In the genomic region with DNA sequence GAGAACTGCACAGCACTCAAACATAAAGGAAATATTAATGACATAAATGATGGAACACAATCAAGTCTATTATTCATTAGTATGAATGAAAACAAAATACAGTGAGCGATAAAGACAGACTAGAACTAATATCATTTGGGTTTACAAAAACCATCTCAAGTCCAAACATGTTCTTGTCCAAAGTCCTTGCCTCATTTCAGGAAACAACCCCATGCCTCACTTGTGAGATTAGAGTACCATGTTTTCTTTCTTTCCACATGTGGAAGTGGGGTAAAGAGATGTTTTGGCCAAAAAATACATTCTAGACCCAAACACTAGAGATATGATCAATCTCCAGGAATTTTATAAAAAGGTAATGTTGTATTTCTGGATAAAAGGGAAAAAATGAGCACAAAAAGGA, we compare ENCODE assay signal across 28 cellular contexts.
"Had no signal": no experiment of that assay in that cellular context is flagged by ENCODE, and none has a peak within 500 bp of the region (broad histone marks: within the 10 kb centered on the region; RNA-seq: fewer than 3 reads in every experiment).

No MANE protein-coding gene starts in this region.

- H3K27me3 ChIP-seq: brain microvascular endothelial cell, colonic mucosa, esophagus muscularis mucosa, gastroesophageal sphincter had no signal

- H3K4me3 Mint-ChIP-seq: activated CD4-positive, alpha-beta memory T cell treated with anti-CD3 and anti-CD28 coated beads for 36 hours; activated CD4-positive, alpha-beta T cell treated with anti-CD3 and anti-CD28 coated beads for 36 hours; activated CD4-positive, alpha-beta T cell treated with anti-CD3 and anti-CD28 coated beads, Interleukin-2, amount 10 ng/mL, durations not matched to agents 24 days and 14 days; activated CD8-positive, alpha-beta memory T cell treated with anti-CD3 and anti-CD28 coated beads, Interleukin-2, amount 10 ng/mL, durations not matched to agents 7 days and 5 days; activated CD8-positive, alpha-beta T cell treated with anti-CD3 and anti-CD28 coated beads, Interleukin-2, amount 10 ng/mL, durations not matched to agents 7 days and 5 days; activated naive CD4-positive, alpha-beta T cell treated with anti-CD3 and anti-CD28 coated beads, Interleukin-2, amount 10 ng/mL, durations not matched to agents 7 days and 5 days; activated naive CD8-positive, alpha-beta T cell treated with anti-CD3 and anti-CD28 coated beads, Interleukin-2, amount 10 ng/mL, durations not matched to agents 7 days and 5 days; activated T-cell treated with anti-CD3 and anti-CD28 coated beads, Interleukin-2, amount 50 U/mL, for 24 hours; activated T-cell treated with anti-CD3 and anti-CD28 coated beads, Interleukin-2, amount 50 U/mL, for 72 hours had no signal

- H3K27ac ChIP-seq: brain microvascular endothelial cell, colonic mucosa, esophagus muscularis mucosa, gastroesophageal sphincter had no signal

- H3K4me3 ChIP-seq: colonic mucosa, esophagus muscularis mucosa, gastroesophageal sphincter had no signal

- FAIRE-seq: astrocyte, endometrium, endothelial cell of umbilical vein had no signal

- H3K27me3 Mint-ChIP-seq: activated CD4-positive, alpha-beta memory T cell treated with anti-CD3 and anti-CD28 coated beads for 36 hours; activated CD4-positive, alpha-beta T cell treated with anti-CD3 and anti-CD28 coated beads for 36 hours; activated CD4-positive, alpha-beta T cell treated with anti-CD3 and anti-CD28 coated beads, Interleukin-2, amount 10 ng/mL, durations not matched to agents 24 days and 14 days; activated CD8-positive, alpha-beta memory T cell treated with anti-CD3 and anti-CD28 coated beads, Interleukin-2, amount 10 ng/mL, durations not matched to agents 7 days and 5 days; activated naive CD8-positive, alpha-beta T cell treated with anti-CD3 and anti-CD28 coated beads, Interleukin-2, amount 10 ng/mL, durations not matched to agents 7 days and 5 days; activated T-cell treated with anti-CD3 and anti-CD28 coated beads, Interleukin-2, amount 50 U/mL, for 24 hours had no signal

- H3K4me1 Mint-ChIP-seq: activated CD4-positive, alpha-beta T cell treated with anti-CD3 and anti-CD28 coated beads for 36 hours; activated naive CD4-positive, alpha-beta T cell treated with anti-CD3 and anti-CD28 coated beads, Interleukin-2, amount 10 ng/mL, durations not matched to agents 7 days and 5 days had no signal

- H3K4me1 ChIP-seq: colonic mucosa had no signal

- H3K9me3 ChIP-seq: colonic mucosa, esophagus muscularis mucosa, gastroesophageal sphincter had no signal

- H3K27ac Mint-ChIP-seq: activated CD4-positive, alpha-beta memory T cell treated with anti-CD3 and anti-CD28 coated beads for 36 hours; activated CD4-positive, alpha-beta T cell treated with anti-CD3 and anti-CD28 coated beads for 36 hours; activated CD4-positive, alpha-beta T cell treated with anti-CD3 and anti-CD28 coated beads, Interleukin-2, amount 10 ng/mL, durations not matched to agents 24 days and 14 days; activated CD8-positive, alpha-beta memory T cell treated with anti-CD3 and anti-CD28 coated beads, Interleukin-2, amount 10 ng/mL, durations not matched to agents 7 days and 5 days; activated CD8-positive, alpha-beta T cell treated with anti-CD3 and anti-CD28 coated beads, Interleukin-2, amount 10 ng/mL, durations not matched to agents 7 days and 5 days; activated naive CD4-positive, alpha-beta T cell treated with anti-CD3 and anti-CD28 coated beads, Interleukin-2, amount 10 ng/mL, durations not matched to agents 7 days and 5 days; activated naive CD4-positive, alpha-beta T cell treated with anti-CD3 and anti-CD28 coated beads, Interleukin-2, amount 50 U/mL, for 72 hours; activated naive CD8-positive, alpha-beta T cell treated with anti-CD3 and anti-CD28 coated beads, Interleukin-2, amount 10 ng/mL, durations not matched to agents 7 days and 5 days; activated T-cell treated with anti-CD3 and anti-CD28 coated beads, Interleukin-2, amount 50 U/mL, for 24 hours; activated T-cell treated with anti-CD3 and anti-CD28 coated beads, Interleukin-2, amount 50 U/mL, for 72 hours had no signal

- DNase-seq: activated CD4-positive, alpha-beta memory T cell treated with anti-CD3 and anti-CD28 coated beads for 36 hours; activated CD4-positive, alpha-beta T cell treated with anti-CD3 and anti-CD28 coated beads for 36 hours; activated CD4-positive, alpha-beta T cell treated with anti-CD3 and anti-CD28 coated beads, Interleukin-2, amount 10 ng/mL, durations not matched to agents 24 days and 14 days; activated CD4-positive, CD25-positive, alpha-beta regulatory T cell; activated CD4-positive, CD25-positive, alpha-beta regulatory T cell treated with anti-CD3 and anti-CD28 coated beads, Interleukin-2, amount 50 U/mL, for 72 hours; activated CD8-positive, alpha-beta memory T cell treated with anti-CD3 and anti-CD28 coated beads, Interleukin-2, amount 10 ng/mL, durations not matched to agents 7 days and 5 days; activated CD8-positive, alpha-beta memory T cell treated with anti-CD3 and anti-CD28 coated beads, Interleukin-2, amount 50 U/mL, for 4 hours; activated CD8-positive, alpha-beta T cell treated with anti-CD3 and anti-CD28 coated beads, Interleukin-2, amount 10 ng/mL, durations not matched to agents 7 days and 5 days; activated gamma-delta T cell; activated naive CD4-positive, alpha-beta T cell; activated naive CD4-positive, alpha-beta T cell treated with anti-CD3 and anti-CD28 coated beads, Interleukin-2, amount 10 ng/mL, durations not matched to agents 7 days and 5 days; activated naive CD8-positive, alpha-beta T cell treated with anti-CD3 and anti-CD28 coated beads, Interleukin-2, amount 10 ng/mL, durations not matched to agents 7 days and 5 days; activated T-cell treated with anti-CD3 and anti-CD28 coated beads for 4 hours; activated T-cell treated with anti-CD3 and anti-CD28 coated beads, Interleukin-2, amount 50 U/mL, for 24 hours; activated T-cell treated with anti-CD3 and anti-CD28 coated beads, Interleukin-2, amount 50 U/mL, for 72 hours; brain microvascular endothelial cell; caudate nucleus; colonic mucosa; effector CD8-positive, alpha-beta T cell; erythroblast; foreskin melanocyte; T-helper 2 cell had no signal

- H3K36me3 ChIP-seq: brain microvascular endothelial cell, colonic mucosa had no signal

- ATAC-seq: activated CD4-positive, alpha-beta T cell treated with anti-CD3 and anti-CD28 coated beads for 36 hours; activated CD8-positive, alpha-beta memory T cell treated with anti-CD3 and anti-CD28 coated beads, Interleukin-2, amount 10 ng/mL, durations not matched to agents 7 days and 5 days; activated CD8-positive, alpha-beta T cell treated with anti-CD3 and anti-CD28 coated beads, Interleukin-2, amount 10 ng/mL, durations not matched to agents 7 days and 5 days; activated naive CD4-positive, alpha-beta T cell treated with anti-CD3 and anti-CD28 coated beads, Interleukin-2, amount 50 U/mL, for 72 hours; activated T-cell treated with anti-CD3 and anti-CD28 coated beads, Interleukin-2, amount 50 U/mL, for 72 hours; gastroesophageal sphincter had no signal

- H3K9me3 Mint-ChIP-seq: activated CD4-positive, alpha-beta memory T cell treated with anti-CD3 and anti-CD28 coated beads for 36 hours; activated naive CD4-positive, alpha-beta T cell treated with anti-CD3 and anti-CD28 coated beads, Interleukin-2, amount 10 ng/mL, durations not matched to agents 7 days and 5 days; activated naive CD4-positive, alpha-beta T cell treated with anti-CD3 and anti-CD28 coated beads, Interleukin-2, amount 50 U/mL, for 72 hours; activated naive CD8-positive, alpha-beta T cell treated with anti-CD3 and anti-CD28 coated beads, Interleukin-2, amount 10 ng/mL, durations not matched to agents 7 days and 5 days; activated T-cell treated with anti-CD3 and anti-CD28 coated beads, Interleukin-2, amount 50 U/mL, for 24 hours; activated T-cell treated with anti-CD3 and anti-CD28 coated beads, Interleukin-2, amount 50 U/mL, for 72 hours had no signal
